Comparison of ENCODE assay signal across 17 cellular contexts in genomic region chr3:185421577-185422232, GRCh38. TPM values are rescaled to one million over a fixed set of nuclear protein-coding genes. Genes with fewer than 3 reads are reported as not detected.
DNase-seq lines count a peak whose midpoint lies in the region; ATAC-seq and TF ChIP-seq lines count a peak whose summit lies in the region.
"Had no signal": no experiment of that assay in that cellular context is flagged by ENCODE, and none has a peak within 500 bp of the region (broad histone marks: within the 10 kb centered on the region; RNA-seq: fewer than 3 reads in every experiment).

No MANE protein-coding gene starts in this region.

- H3K4me1 Mint-ChIP-seq in MCF 10A (ENCODE audit: insufficient read depth, unreplicated experiment), result peaks cover 29% of the 10 kb centered on the region
- H3K4me1 Mint-ChIP-seq in naive thymus-derived CD4-positive, alpha-beta T cell, result peaks cover 0 to 7% (median 0%) of the 10 kb centered on the region in 7 donors
- H3K4me1 Mint-ChIP-seq: activated naive CD8-positive, alpha-beta T cell treated with anti-CD3 and anti-CD28 coated beads, Interleukin-2, amount 50 U/mL, for 24 hours; CD8-positive, alpha-beta memory T cell had no signal

- no peak overlapping the region for H3K27ac ChIP-seq in breast epithelium
- H3K27ac ChIP-seq in naive thymus-derived CD4-positive, alpha-beta T cell (ENCODE audit: low read depth, low read length), result no peak overlapping the region
- H3K27ac ChIP-seq: neutrophil, sigmoid colon had no signal

- ATAC-seq in HG02610 (IDR thresholded peaks at IDR 0.05; ENCODE audit: unreplicated experiment), result peak; percentile 66
- peak; percentile 49 for ATAC-seq in HG03469 (IDR thresholded peaks at IDR 0.05; ENCODE audit: unreplicated experiment)
- no peak for ATAC-seq in naive thymus-derived CD4-positive, alpha-beta T cell
- ATAC-seq: activated naive CD8-positive, alpha-beta T cell treated with anti-CD3 and anti-CD28 coated beads, Interleukin-2, amount 50 U/mL, for 24 hours had no signal

- no peak for TF ChIP-seq POLR2A in breast epithelium (IDR thresholded peaks at IDR 0.05)

- intact Hi-C loops in MCF 10A (cut with micrococcal nuclease), result no loop called here
- intact Hi-C loops in breast epithelium (cut with DNase I; ENCODE audit: low total_unique reads), result no loop called here
- intact Hi-C loops in naive thymus-derived CD4-positive, alpha-beta T cell (cut with micrococcal nuclease), result no loop called here

- no peaks in the 10 kb centered on the region for H3K27me3 Mint-ChIP-seq in MCF 10A (ENCODE audit: insufficient read depth, unreplicated experiment)
- peaks cover 0 to 18% (median 14%) of the 10 kb centered on the region in 5 donors for H3K27me3 Mint-ChIP-seq in naive thymus-derived CD4-positive, alpha-beta T cell
- H3K27me3 Mint-ChIP-seq: type B pancreatic cell had no signal

- POLR2A ChIA-PET in MCF 10A (lab: Yijun Ruan, JAX), result no interaction called here
- POLR2A ChIA-PET in naive thymus-derived CD4-positive, alpha-beta T cell (lab: Charles Lee), result no interaction called here

- peak overlapping the region; percentile 56 for H3K4me3 Mint-ChIP-seq in MCF 10A (ENCODE audit: unreplicated experiment)
- no peak overlapping the region for H3K4me3 Mint-ChIP-seq in naive thymus-derived CD4-positive, alpha-beta T cell
- H3K4me3 Mint-ChIP-seq: activated naive CD8-positive, alpha-beta T cell treated with anti-CD3 and anti-CD28 coated beads, Interleukin-2, amount 50 U/mL, for 24 hours; CD8-positive, alpha-beta memory T cell; type B pancreatic cell had no signal

- no peaks in the 10 kb centered on the region for H3K27me3 ChIP-seq in breast epithelium
- no peaks in the 10 kb centered on the region for H3K27me3 ChIP-seq in naive thymus-derived CD4-positive, alpha-beta T cell (ENCODE audit: control insufficient read depth in 2 of 2, insufficient read depth in 2 of 2, low read length in 2 of 2)
- H3K27me3 ChIP-seq: sigmoid colon had no signal

- no peaks in the 10 kb centered on the region for H3K9me3 Mint-ChIP-seq in MCF 10A (ENCODE audit: unreplicated experiment)
- H3K9me3 Mint-ChIP-seq in naive thymus-derived CD4-positive, alpha-beta T cell, result no peaks in the 10 kb centered on the region
- H3K9me3 Mint-ChIP-seq: activated naive CD8-positive, alpha-beta T cell treated with anti-CD3 and anti-CD28 coated beads, Interleukin-2, amount 50 U/mL, for 24 hours; CD8-positive, alpha-beta memory T cell; type B pancreatic cell had no signal

- DNase-seq in MCF 10A (ENCODE audit: unreplicated experiment), result no peak
- no peak for DNase-seq in breast epithelium (ENCODE audit: low spot score in 2 of 2)
- no peak for DNase-seq in NCI-H2171 (lab: John Stamatoyannopoulos, UW)
- no peak for DNase-seq in activated naive CD4-positive, alpha-beta T cell (lab: John Stamatoyannopoulos, UW)
- DNase-seq in NOMO-1 treated with dmso at 0.1 percent for 144 hours (lab: John Stamatoyannopoulos, UW; ENCODE audit: unreplicated experiment), result no peak
- DNase-seq in naive thymus-derived CD4-positive, alpha-beta T cell, result no peak
- DNase-seq: activated CD4-positive, alpha-beta T cell treated with anti-CD3 and anti-CD28 coated beads for 1 hour; activated naive CD8-positive, alpha-beta T cell treated with anti-CD3 and anti-CD28 coated beads, Interleukin-2, amount 50 U/mL, for 24 hours; CD8-positive, alpha-beta memory T cell; mesendoderm; NCI-H82; sigmoid colon; stimulated activated CD4-positive, alpha-beta T cell treated with anti-CD3 and anti-CD28 coated beads, Interleukin-2, amount 100 ng/mL, for 48 hours had no signal

- H3K36me3 Mint-ChIP-seq in MCF 10A (ENCODE audit: insufficient read depth, unreplicated experiment), result no peaks in the 10 kb centered on the region
- no peaks in the 10 kb centered on the region for H3K36me3 Mint-ChIP-seq in naive thymus-derived CD4-positive, alpha-beta T cell
- H3K36me3 Mint-ChIP-seq: CD8-positive, alpha-beta memory T cell; type B pancreatic cell had no signal

- no TSS peak for BruUV-seq in MCF 10A (replicated peaks; lab: Mats Ljungman, UMichigan)

- no peak overlapping the region for H3K4me3 ChIP-seq in breast epithelium
- no peak overlapping the region for H3K4me3 ChIP-seq in naive thymus-derived CD4-positive, alpha-beta T cell (ENCODE audit: low read length)
- H3K4me3 ChIP-seq: sigmoid colon had no signal

- CTCF ChIA-PET in MCF 10A (lab: Yijun Ruan, JAX), result interaction anchor here (0.6 kb wide), 1 partner anchor 110 kb away, joined by 4 read pairs; no protein-coding TSS in a partner anchor
- CTCF ChIA-PET in naive thymus-derived CD4-positive, alpha-beta T cell (lab: Charles Lee), result no interaction called here

- no peak overlapping the region for H3K27ac Mint-ChIP-seq in MCF 10A (ENCODE audit: low read depth, unreplicated experiment)
- H3K27ac Mint-ChIP-seq in naive thymus-derived CD4-positive, alpha-beta T cell, result no peak overlapping the region
- H3K27ac Mint-ChIP-seq: activated naive CD8-positive, alpha-beta T cell treated with anti-CD3 and anti-CD28 coated beads, Interleukin-2, amount 50 U/mL, for 24 hours; CD8-positive, alpha-beta memory T cell; type B pancreatic cell had no signal

- no peaks in the 10 kb centered on the region for H3K4me1 ChIP-seq in breast epithelium
- H3K4me1 ChIP-seq in naive thymus-derived CD4-positive, alpha-beta T cell (ENCODE audit: control insufficient read depth in 2 of 2, insufficient read depth in 2 of 2, low read length in 2 of 2), result no peaks in the 10 kb centered on the region

- TF ChIP-seq CTCF in MCF 10A (IDR thresholded peaks at IDR 0.05; ENCODE audit: unreplicated experiment), result no peak
- no peak for TF ChIP-seq CTCF in breast epithelium (IDR thresholded peaks at IDR 0.05)

- H3K36me3 ChIP-seq in breast epithelium, result no peaks in the 10 kb centered on the region
- no peaks in the 10 kb centered on the region for H3K36me3 ChIP-seq in naive thymus-derived CD4-positive, alpha-beta T cell (ENCODE audit: control insufficient read depth in 2 of 3, insufficient read depth in 3 of 3, low read length in 3 of 3)
- H3K36me3 ChIP-seq: neutrophil, sigmoid colon had no signal

- H3K9me3 ChIP-seq in breast epithelium, result no peaks in the 10 kb centered on the region
- no peaks in the 10 kb centered on the region for H3K9me3 ChIP-seq in naive thymus-derived CD4-positive, alpha-beta T cell (ENCODE audit: control insufficient read depth in 2 of 3, low read length in 3 of 3)
- H3K9me3 ChIP-seq: neutrophil, sigmoid colon had no signal

RNA-seq across cellular contexts. Expression of gene MAP3K13, which starts 58.8 kb away (rescaled TPM):
- total RNA-seq in MCF 10A (2022) (15.8 and 23.7 TPM in 2 replicates), breast epithelium (10 to 100 TPM in 2 of 3 donors, 1 to 10 TPM in 1; 9.1 to 34.7 (median 23.9) TPM)
- total RNA-seq in naive thymus-derived CD4-positive, alpha-beta T cell, result 1 to 10 TPM; 6.2 to 9.7 (median 7.8) TPM
- polyA plus RNA-seq in naive thymus-derived CD4-positive, alpha-beta T cell, result 10 to 100 TPM; 40.1 to 53.8 TPM
